In the genomic region with DNA sequence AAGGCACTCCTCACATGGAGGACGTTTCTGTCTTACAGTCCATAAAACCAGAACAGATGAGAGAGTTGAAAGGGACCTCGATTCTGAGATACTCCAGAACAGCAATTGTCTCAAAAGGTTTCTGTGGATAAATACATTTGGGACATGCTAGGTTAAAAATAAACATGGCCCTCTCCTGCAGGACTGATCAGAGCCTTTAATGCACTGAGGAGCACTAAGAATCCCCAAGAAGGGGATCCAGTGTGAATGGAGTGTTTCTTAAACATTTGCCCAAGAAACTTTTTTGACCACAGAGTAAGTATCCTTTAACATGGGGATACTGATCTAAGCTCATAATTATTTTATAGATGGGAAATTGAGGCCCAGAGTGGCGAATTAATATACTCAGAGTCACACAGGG, we compare ENCODE assay signal across 18 cellular contexts.
DNase-seq lines count a peak whose midpoint lies in the region; ATAC-seq and TF ChIP-seq lines count a peak whose summit lies in the region.
"Had no signal": no experiment of that assay in that cellular context is flagged by ENCODE, and none has a peak within 500 bp of the region (broad histone marks: within the 10 kb centered on the region; RNA-seq: fewer than 3 reads in every experiment).

No MANE protein-coding gene starts in this region.

- no TSS peak for BruUV-seq in IMR-90 (replicated peaks; lab: Mats Ljungman, UMichigan)

- H3K36me3 Mint-ChIP-seq in H9 (ENCODE audit: insufficient read depth in 1 of 3, low read depth in 3 of 3) (no peaks in the 10 kb centered on the region), T-helper 17 cell (ENCODE audit: low read depth) (no peaks in the 10 kb centered on the region)
- H3K36me3 Mint-ChIP-seq: CD8-positive, alpha-beta T cell had no signal

- H4K20me1 ChIP-seq in IMR-90 (ENCODE audit: insufficient read depth, low read length) (no peaks in the 10 kb centered on the region), H9 (ENCODE audit: control insufficient read depth, insufficient read depth, insufficient read length) (no peaks in the 10 kb centered on the region)
- H4K20me1 ChIP-seq: BLaER1 treated with 17β-estradiol and CSF1 and Interleukin-3, amounts not matched to agents 10 nM and 100 nM had no signal

- H2AFZ ChIP-seq in IMR-90 (replicated peaks; ENCODE audit: low read length, poor library complexity) (peak overlapping the region; percentile 27), neuronal stem cell (ENCODE audit: low read length) (no peak overlapping the region), H9 (ENCODE audit: low read length) (no peak overlapping the region)

- H3K27ac ChIP-seq in IMR-90 (ENCODE audit: insufficient read depth, low read length) (no peak overlapping the region), neuronal stem cell (replicated peaks; ENCODE audit: low read length) (no peak overlapping the region), gastrocnemius medialis (peak overlapping the region; percentile 77 to 83 (median 80)), H9 (ENCODE audit: insufficient read length, low read depth, low read length) (no peak overlapping the region)
- H3K27ac ChIP-seq: 22Rv1; A549; BLaER1 treated with 17β-estradiol and CSF1 and Interleukin-3, amounts not matched to agents 10 nM and 100 nM; C4-2B had no signal

- POLR2A ChIA-PET in IMR-90 (lab: Charles Lee; ENCODE audit: unreplicated experiment) = no interaction called here

- H2AK9ac ChIP-seq in IMR-90 (replicated peaks; ENCODE audit: low read depth, low read length, poor library complexity) = no peak overlapping the region

- H3K4me1 Mint-ChIP-seq in H9 = peaks cover 15 to 28% of the 10 kb centered on the region in 2 experiments
- H3K4me1 Mint-ChIP-seq in T-helper 17 cell = peaks cover 2% of the 10 kb centered on the region

- no peaks in the 10 kb centered on the region for H3K9me1 ChIP-seq in IMR-90 (ENCODE audit: insufficient read depth, low read length)

- H3K79me2 ChIP-seq in H9 (ENCODE audit: insufficient read depth, low read length) = no peaks in the 10 kb centered on the region

- H3K18ac ChIP-seq in IMR-90 (ENCODE audit: low read depth, low read length) (no peak overlapping the region), neuronal stem cell (ENCODE audit: low read length) (no peak overlapping the region), H9 (ENCODE audit: insufficient read length, low read depth, low read length) (no peak overlapping the region)

- no peaks in the 10 kb centered on the region for H3K36me3 ChIP-seq in IMR-90 (ENCODE audit: control insufficient read depth, insufficient read depth, low read length)
- H3K36me3 ChIP-seq in neuronal stem cell (replicated peaks in 1 of 2; ENCODE audit: control insufficient read depth in 2 of 2, insufficient read depth in 2 of 2, low read length in 2 of 2) = no peaks in the 10 kb centered on the region
- H3K36me3 ChIP-seq in gastrocnemius medialis = no peaks in the 10 kb centered on the region
- H3K36me3 ChIP-seq: BLaER1 treated with 17β-estradiol and CSF1 and Interleukin-3, amounts not matched to agents 10 nM and 100 nM had no signal

- intact Hi-C loops in IMR-90 (cut with micrococcal nuclease) = no loop called here
- intact Hi-C loops in gastrocnemius medialis (cut with DNase I; ENCODE audit: low total_unique reads) = no loop called here

- peaks cover 41% of the 10 kb centered on the region for H3K27me3 ChIP-seq in IMR-90 (ENCODE audit: control insufficient read depth, insufficient read depth, low read length)
- peaks cover 0 to 7% (median 0%) of the 10 kb centered on the region in 3 experiments for H3K27me3 ChIP-seq in neuronal stem cell (ENCODE audit: control insufficient read depth in 3 of 3, insufficient read depth in 3 of 3, low read depth in 1 of 3, low read length in 3 of 3)
- H3K27me3 ChIP-seq in gastrocnemius medialis = no peaks in the 10 kb centered on the region
- H3K27me3 ChIP-seq in H9 (ENCODE audit: insufficient read depth, low read length) = no peaks in the 10 kb centered on the region
- H3K27me3 ChIP-seq: BLaER1 treated with 17β-estradiol and CSF1 and Interleukin-3, amounts not matched to agents 10 nM and 100 nM had no signal

- ATAC-seq in IMR-90 (ENCODE audit: low read depth) = no peak
- no peak for ATAC-seq in gastrocnemius medialis
- ATAC-seq in GM21447 (IDR thresholded peaks at IDR 0.05; ENCODE audit: unreplicated experiment) = no peak
- ATAC-seq in T-helper 17 cell = no peak
- ATAC-seq: A549; CD8-positive, alpha-beta T cell had no signal

- TF ChIP-seq CTCF in IMR-90 (conservative IDR thresholded peaks at IDR 0.05; ENCODE audit: low read depth, low read length) (no peak), gastrocnemius medialis (IDR thresholded peaks at IDR 0.05 in 4 of 5, conservative IDR thresholded peaks at IDR 0.05 in 1 of 5) (no peak), H9 (conservative IDR thresholded peaks at IDR 0.05) (no peak)

- H3K4me3 ChIP-seq in IMR-90 (ENCODE audit: insufficient read depth, low read depth, low read length) (no peak overlapping the region), neuronal stem cell (ENCODE audit: low read length in 2 of 2) (no peak overlapping the region), gastrocnemius medialis (no peak overlapping the region)
- H3K4me3 ChIP-seq: A549; BLaER1 treated with 17β-estradiol and CSF1 and Interleukin-3, amounts not matched to agents 10 nM and 100 nM had no signal

- CTCF ChIA-PET in IMR-90 (lab: Yijun Ruan, JAX) = no interaction called here

- no peak overlapping the region for H3K4me3 Mint-ChIP-seq in H9
- no peak overlapping the region for H3K4me3 Mint-ChIP-seq in T-helper 17 cell
- H3K4me3 Mint-ChIP-seq: B cell; CD4-positive, alpha-beta T cell; CD8-positive, alpha-beta T cell had no signal

- H3K4ac ChIP-seq in IMR-90 (ENCODE audit: low read depth, low read length) = no peak overlapping the region
- H3K4ac ChIP-seq in neuronal stem cell (ENCODE audit: low read length) = no peak overlapping the region
- H3K4ac ChIP-seq in H9 (ENCODE audit: low read depth, low read length) = no peak overlapping the region

- no peak for TF ChIP-seq RAD21 in IMR-90 (IDR thresholded peaks at IDR 0.05; ENCODE audit: low read length)

- no peaks in the 10 kb centered on the region for H3K79me1 ChIP-seq in IMR-90 (ENCODE audit: low read depth in 1 of 2, low read length in 2 of 2)
- H3K79me1 ChIP-seq in neuronal stem cell (ENCODE audit: low read depth, low read length) = no peaks in the 10 kb centered on the region
- no peaks in the 10 kb centered on the region for H3K79me1 ChIP-seq in H9 (ENCODE audit: insufficient read depth, low read depth, low read length, poor library complexity, severe bottlenecking)

- WGBS in IMR-90 (ENCODE audit: extremely low coverage in 2 of 2, insufficient read length in 1 of 2), 2 experiments = no CpG with 5 or more reads among the region's 3 CpGs
- no CpG with 5 or more reads among the region's 3 CpGs for WGBS in neuronal stem cell (ENCODE audit: extremely low coverage in 2 of 2, insufficient read length in 2 of 2, insufficient replicate concordance in 1 of 2), 2 donors
- WGBS in H9 (ENCODE audit: extremely low coverage, insufficient read length, low lambda C conversion rate) = no CpG with 5 or more reads among the region's 3 CpGs

- DNase-seq in IMR-90 (no peak), neuronal stem cell (ENCODE audit: low spot score) (no peak), gastrocnemius medialis (no peak), H9 (no peak), T-helper 17 cell (no peak)
- DNase-seq: AML-193; Calu3; CD4-positive, alpha-beta T cell; CD8-positive, alpha-beta T cell; DMS79 treated with DMSO at 0.1 percent for 48 hours; GF-D8 had no signal

- no peak overlapping the region for H3K56ac ChIP-seq in IMR-90 (ENCODE audit: extremely low read depth, insufficient read depth, low read length)
- H3K56ac ChIP-seq in H9 (ENCODE audit: insufficient read length, low read depth, low read length) = no peak overlapping the region

- H3K27me3 Mint-ChIP-seq in H9 (ENCODE audit: low read depth) (peaks cover 4% of the 10 kb centered on the region; the same call in 1 of the 2 replicates), T-helper 17 cell (peaks cover 2% of the 10 kb centered on the region)
- H3K27me3 Mint-ChIP-seq: B cell; CD4-positive, alpha-beta T cell had no signal

- H3K4me2 ChIP-seq in IMR-90 (ENCODE audit: low read depth, low read length) (no peak overlapping the region), neuronal stem cell (ENCODE audit: insufficient read depth, low read length, poor library complexity, severe bottlenecking) (no peak overlapping the region), H9 (ENCODE audit: insufficient read depth, insufficient read length, low read length) (no peak overlapping the region)
- H3K4me2 ChIP-seq: A549; BLaER1 treated with 17β-estradiol and CSF1 and Interleukin-3, amounts not matched to agents 10 nM and 100 nM had no signal

- no peak overlapping the region for H2BK5ac ChIP-seq in IMR-90 (ENCODE audit: low read depth, low read length, poor library complexity, severe bottlenecking)
- H2BK5ac ChIP-seq in neuronal stem cell (ENCODE audit: low read length) = no peak overlapping the region
- no peak overlapping the region for H2BK5ac ChIP-seq in H9 (ENCODE audit: insufficient read length, low read length)

- in situ Hi-C loops in IMR-90 (cut with MboI; ENCODE audit: low sequenced_read_pairs) (no loop called here), gastrocnemius medialis (cut with MboI; ENCODE audit: low sequenced_read_pairs in 4 of 4) (no loop called here)

- H3K23ac ChIP-seq in IMR-90 (ENCODE audit: low read depth, low read length) (no peak overlapping the region), neuronal stem cell (ENCODE audit: low read depth, low read length, poor library complexity) (peak overlapping the region; percentile 32), H9 (ENCODE audit: insufficient read length, low read depth, low read length) (no peak overlapping the region)

- no peak overlapping the region for H2AK5ac ChIP-seq in IMR-90 (ENCODE audit: low read depth, low read length)
- no peak overlapping the region for H2AK5ac ChIP-seq in neuronal stem cell (ENCODE audit: low read depth, low read length)
- no peak overlapping the region for H2AK5ac ChIP-seq in H9 (ENCODE audit: insufficient read length, low read length)

- no peak overlapping the region for H3T11ph ChIP-seq in H9 (ENCODE audit: low read length)

- H3K4me1 ChIP-seq in IMR-90 (ENCODE audit: control insufficient read depth, insufficient read depth, low read length) = no peaks in the 10 kb centered on the region
- H3K4me1 ChIP-seq in neuronal stem cell (ENCODE audit: control insufficient read depth in 2 of 2, insufficient read depth in 1 of 2, low read depth in 1 of 2, low read length in 2 of 2) = peaks cover 2 to 7% of the 10 kb centered on the region in 2 donors
- peaks cover 12 to 14% of the 10 kb centered on the region in 2 donors for H3K4me1 ChIP-seq in gastrocnemius medialis
- no peaks in the 10 kb centered on the region; the same call in 1 of the 2 replicates for H3K4me1 ChIP-seq in H9 (ENCODE audit: insufficient read depth, low read length)

- H2BK15ac ChIP-seq in IMR-90 (ENCODE audit: low read depth, low read length) (no peak overlapping the region), neuronal stem cell (ENCODE audit: low read length) (no peak overlapping the region), H9 (ENCODE audit: low read depth, low read length) (no peak overlapping the region)

- dilution Hi-C loops in IMR-90 (cut with HindIII; ENCODE audit: low sequenced_read_pairs, unreplicated experiment) = no loop called here

- H4K91ac ChIP-seq in IMR-90 (ENCODE audit: insufficient read depth, low read depth, low read length) (no peak overlapping the region), neuronal stem cell (ENCODE audit: low read depth, low read length, poor library complexity) (no peak overlapping the region), H9 (ENCODE audit: insufficient read length, low read depth, low read length) (no peak overlapping the region)

- H4K5ac ChIP-seq in IMR-90 (ENCODE audit: low read depth, low read length) (no peak overlapping the region), H9 (ENCODE audit: insufficient read length, low read depth, low read length) (no peak overlapping the region)

- no peak for TF ChIP-seq POLR2A in IMR-90 (IDR thresholded peaks at IDR 0.05; ENCODE audit: low read depth, low read length)
- TF ChIP-seq POLR2A in gastrocnemius medialis (IDR thresholded peaks at IDR 0.05) = no peak

- no peak overlapping the region for H3K9ac ChIP-seq in IMR-90 (ENCODE audit: low read depth, low read length)
- no peak overlapping the region for H3K9ac ChIP-seq in neuronal stem cell (ENCODE audit: low read depth, low read length, poor library complexity)
- no peak overlapping the region for H3K9ac ChIP-seq in H9 (ENCODE audit: extremely low read depth, insufficient read length, low read length)
- H3K9ac ChIP-seq: BLaER1 treated with 17β-estradiol and CSF1 and Interleukin-3, amounts not matched to agents 10 nM and 100 nM had no signal

- H3K9me3 ChIP-seq in IMR-90 (ENCODE audit: control insufficient read depth, insufficient read depth, low read length) = no peaks in the 10 kb centered on the region
- H3K9me3 ChIP-seq in neuronal stem cell (replicated peaks in 1 of 2; ENCODE audit: control insufficient read depth in 2 of 2, insufficient read depth in 1 of 2, low read depth in 1 of 2, low read length in 2 of 2) = no peaks in the 10 kb centered on the region
- H3K9me3 ChIP-seq in gastrocnemius medialis = no peaks in the 10 kb centered on the region
- no peaks in the 10 kb centered on the region for H3K9me3 ChIP-seq in H9 (ENCODE audit: control insufficient read depth, low read depth, low read length)
- no peaks in the 10 kb centered on the region for H3K9me3 ChIP-seq in T-helper 17 cell (ENCODE audit: control insufficient read depth, low read length, poor library complexity, severe bottlenecking)
- H3K9me3 ChIP-seq: A549; BLaER1 treated with 17β-estradiol and CSF1 and Interleukin-3, amounts not matched to agents 10 nM and 100 nM; Caco-2 had no signal

- H2BK20ac ChIP-seq in IMR-90 (ENCODE audit: low read depth, low read length) = no peak overlapping the region
- no peak overlapping the region for H2BK20ac ChIP-seq in H9 (ENCODE audit: low read depth, low read length, poor library complexity, severe bottlenecking)

- H2BK12ac ChIP-seq in neuronal stem cell (ENCODE audit: low read length) (no peak overlapping the region), H9 (ENCODE audit: insufficient read length, low read depth, low read length) (no peak overlapping the region)

- H4K8ac ChIP-seq in IMR-90 (ENCODE audit: low read depth in 2 of 2, low read length in 2 of 2) (no peak overlapping the region), neuronal stem cell (ENCODE audit: low read depth, low read length) (no peak overlapping the region), H9 (replicated peaks; ENCODE audit: insufficient read length, low read depth, low read length) (no peak overlapping the region)

- H3K9me3 Mint-ChIP-seq in H9 = no peaks in the 10 kb centered on the region
- H3K9me3 Mint-ChIP-seq: CD4-positive, alpha-beta T cell; CD8-positive, alpha-beta T cell had no signal

- no peak overlapping the region for H3K14ac ChIP-seq in IMR-90 (replicated peaks; ENCODE audit: low read depth, low read length)
- H3K14ac ChIP-seq in neuronal stem cell (ENCODE audit: low read length) = no peak overlapping the region
- no peak overlapping the region for H3K14ac ChIP-seq in H9 (ENCODE audit: insufficient read depth, low read length)

- no peaks in the 10 kb centered on the region for H3K23me2 ChIP-seq in H9 (ENCODE audit: insufficient read length, low read depth, low read length, poor library complexity, severe bottlenecking)

- H2BK120ac ChIP-seq in IMR-90 (ENCODE audit: low read depth, low read length) (no peak overlapping the region), neuronal stem cell (ENCODE audit: low read depth, low read length) (no peak overlapping the region), H9 (ENCODE audit: low read depth, low read length, poor library complexity, severe bottlenecking) (no peak overlapping the region)

- H3K27ac Mint-ChIP-seq in H9 (no peak overlapping the region), T-helper 17 cell (no peak overlapping the region)
- H3K27ac Mint-ChIP-seq: B cell; CD4-positive, alpha-beta T cell; CD8-positive, alpha-beta T cell had no signal

Comparison
In these comparisons a context has a peak if more than half of its experiments do, and no peak if none do; other contexts are left out.
1. H3K27ac ChIP-seq: peak in gastrocnemius medialis (4 of 4); none in IMR-90 (single experiment), neuronal stem cell (single experiment) and H9 (single experiment).